Comparison of ENCODE assay signal across 8 cellular contexts in genomic region chr3:63863150-63864007, GRCh38. TPM values are rescaled to one million over a fixed set of nuclear protein-coding genes. Genes with fewer than 3 reads are reported as not detected.
A peak's percentile ranks its signal among the peaks of the same experiment; 100 is the strongest.
DNase-seq lines count a peak whose midpoint lies in the region; ATAC-seq and TF ChIP-seq lines count a peak whose summit lies in the region.

Gene ATXN7 (plus strand): TSS chr3:63863867. CDS start chr3:63912599, 48,732 bp downstream.
Gene THOC7 (minus strand): TSS chr3:63863805. CDS start chr3:63863790, 15 bp downstream.

- H3K9me3 Mint-ChIP-seq in activated CD8-positive, alpha-beta T cell treated with anti-CD3 and anti-CD28 coated beads for 36 hours, result no peaks in the 10 kb centered on the region

- H3K27ac Mint-ChIP-seq in activated CD8-positive, alpha-beta T cell treated with anti-CD3 and anti-CD28 coated beads for 36 hours, result peak within 1 kb of the TSS; percentile 96

- H3K27ac ChIP-seq in ectodermal cell (ENCODE audit: insufficient read depth, low read depth, low read length, poor library complexity, severe bottlenecking), result peak within 1 kb of the TSS; percentile 65

- no peaks in the 10 kb centered on the region for H3K36me3 ChIP-seq in ectodermal cell (ENCODE audit: control insufficient read depth, insufficient read depth, low read length)

- peak within 1 kb of the TSS; percentile 94 for H3K4me3 Mint-ChIP-seq in activated CD8-positive, alpha-beta T cell treated with anti-CD3 and anti-CD28 coated beads for 36 hours

- intact Hi-C loops in activated CD8-positive, alpha-beta T cell treated with anti-CD3 and anti-CD28 coated beads for 36 hours (cut with micrococcal nuclease), result loop anchor here (5.0 kb wide), 1 partner anchor 49 kb away; the partner anchor contains the start of gene SCAANT1

- peaks cover 35% of the 10 kb centered on the region for H3K36me3 Mint-ChIP-seq in activated CD8-positive, alpha-beta T cell treated with anti-CD3 and anti-CD28 coated beads for 36 hours (ENCODE audit: low read depth)

- no peaks in the 10 kb centered on the region for H3K9me3 ChIP-seq in ectodermal cell (ENCODE audit: control insufficient read depth, low read length)

- CTCF ChIA-PET in activated CD8-positive, alpha-beta T cell treated with anti-CD3 and anti-CD28 coated beads for 36 hours (lab: Charles Lee), result no interaction called here

- peak; percentile 32 to 35 for DNase-seq in NCI-H2081 (lab: John Stamatoyannopoulos, UW)
- DNase-seq in NCI-H2081 treated with DMSO at 0.1 percent for 48 hours (lab: John Stamatoyannopoulos, UW), result no peak
- DNase-seq in NCI-H1105 treated with DMSO at 0.1 percent for 48 hours (lab: John Stamatoyannopoulos, UW), result peak; percentile 9
- peak; percentile 72 for DNase-seq in activated CD8-positive, alpha-beta T cell treated with anti-CD3 and anti-CD28 coated beads for 36 hours
- peak; percentile 63 to 64 for DNase-seq in lung microvascular endothelial cell (ENCODE audit: low read depth in 2 of 2)
- peak; percentile 35 to 43 (median 43) for DNase-seq in stimulated activated CD4-positive, alpha-beta T cell treated with anti-CD3 and anti-CD28 coated beads, TNF-alpha, amount 100 ng/mL, for 48 hours (ENCODE audit: low read depth in 3 of 3)

- peaks cover 48% of the 10 kb centered on the region for H3K4me1 Mint-ChIP-seq in activated CD8-positive, alpha-beta T cell treated with anti-CD3 and anti-CD28 coated beads for 36 hours (ENCODE audit: low read depth)

- peak; percentile 69 for ATAC-seq in HG02610 (IDR thresholded peaks at IDR 0.05; ENCODE audit: unreplicated experiment)
- ATAC-seq in activated CD8-positive, alpha-beta T cell treated with anti-CD3 and anti-CD28 coated beads for 36 hours, result peak; percentile 69

- no peaks in the 10 kb centered on the region for H3K27me3 ChIP-seq in ectodermal cell (ENCODE audit: control insufficient read depth, insufficient read depth, low read length, poor library complexity, severe bottlenecking)

- no peaks in the 10 kb centered on the region for H3K27me3 Mint-ChIP-seq in activated CD8-positive, alpha-beta T cell treated with anti-CD3 and anti-CD28 coated beads for 36 hours

- POLR2A ChIA-PET in activated CD8-positive, alpha-beta T cell treated with anti-CD3 and anti-CD28 coated beads for 36 hours (lab: Charles Lee), result interaction anchor here (0.8 to 2.2 kb wide), 4 partner anchors 10 to 37 kb away, joined by 3 to 6 read pairs (median 4); no protein-coding TSS in a partner anchor

- TF ChIP-seq CTCF in activated CD8-positive, alpha-beta T cell treated with anti-CD3 and anti-CD28 coated beads for 36 hours (IDR thresholded peaks at IDR 0.05), result no peak

- H3K4me1 ChIP-seq in ectodermal cell (ENCODE audit: control insufficient read depth, insufficient read depth, low read length), result no peaks in the 10 kb centered on the region

- 1% methylated on average over 98 of the region's 98 CpGs for WGBS in ectodermal cell, 2 experiments

- H3K4me3 ChIP-seq in ectodermal cell (ENCODE audit: insufficient read depth, low read depth, low read length), result peak within 1 kb of the TSS; percentile 77

RNA-seq across cellular contexts. Expression of gene ATXN7, which starts in this region (rescaled TPM):
- 10 to 100 TPM; 22.5 to 25.9 TPM for total RNA-seq in activated CD8-positive, alpha-beta T cell treated with anti-CD3 and anti-CD28 coated beads for 36 hours
- polyA plus RNA-seq in ectodermal cell (2013, experiment 1 of 4), result 12.4 TPM
- polyA plus RNA-seq in ectodermal cell (2013, experiment 2 of 4), result 17.3 TPM
- polyA plus RNA-seq in ectodermal cell (2013, experiment 3 of 4), result 13.2 TPM
- polyA plus RNA-seq in ectodermal cell (2013, experiment 4 of 4), result 17.0 TPM
- total RNA-seq in lung microvascular endothelial cell, result 5.2 and 6.3 TPM in 2 replicates

RNA-seq across cellular contexts. Expression of gene THOC7, which starts in this region (rescaled TPM):
- total RNA-seq in activated CD8-positive, alpha-beta T cell treated with anti-CD3 and anti-CD28 coated beads for 36 hours, result 10 to 100 TPM; 85.0 to 85.5 TPM
- polyA plus RNA-seq in ectodermal cell (2013, experiment 1 of 4), result 89.8 TPM
- polyA plus RNA-seq in ectodermal cell (2013, experiment 2 of 4), result 87.1 TPM
- 79.1 TPM for polyA plus RNA-seq in ectodermal cell (2013, experiment 3 of 4)
- polyA plus RNA-seq in ectodermal cell (2013, experiment 4 of 4), result 91.2 TPM
- total RNA-seq in lung microvascular endothelial cell, result 30.0 and 30.3 TPM in 2 replicates
